In genomic region chr3:17195856-17196604, GRCh38 we compare ENCODE assay signal across 8 cellular contexts.
DNase-seq lines count a peak whose midpoint lies in the region; ATAC-seq and TF ChIP-seq lines count a peak whose summit lies in the region.

No MANE protein-coding gene starts in this region.

- TF ChIP-seq CTCF in neural cell (IDR thresholded peaks at IDR 0.05; ENCODE audit: poor library complexity, severe bottlenecking) (peak; percentile 44), Peyer's patch (IDR thresholded peaks at IDR 0.05) (no peak)

- H2AFZ ChIP-seq in neural cell (ENCODE audit: low read depth, low read length): no peak overlapping the region

- TF ChIP-seq EP300 in neural cell (conservative IDR thresholded peaks at IDR 0.05; ENCODE audit: poor library complexity, severe bottlenecking): no peak

- peak; percentile 91 for ATAC-seq in GM19372 (IDR thresholded peaks at IDR 0.05; ENCODE audit: low read depth, unreplicated experiment)
- peak; percentile 82 for ATAC-seq in HG03159 (IDR thresholded peaks at IDR 0.05; ENCODE audit: unreplicated experiment)

- DNase-seq in amniotic epithelial cell (ENCODE audit: low read depth) (peak; percentile 75), Peyer's patch (no peak), UCSD-AML1 (lab: John Stamatoyannopoulos, UW; ENCODE audit: unreplicated experiment) (no peak), NCI-H345 (lab: John Stamatoyannopoulos, UW) (no peak)

- no peaks in the 10 kb centered on the region for H3K9me2 ChIP-seq in neural cell (ENCODE audit: insufficient read depth, low read length)

- no peaks in the 10 kb centered on the region for H3K27me3 ChIP-seq in BLaER1
- no peaks in the 10 kb centered on the region for H3K27me3 ChIP-seq in neural cell (ENCODE audit: insufficient read depth, low read depth, low read length)
- H3K27me3 ChIP-seq in Peyer's patch: no peaks in the 10 kb centered on the region

- H3F3A ChIP-seq in neural cell (ENCODE audit: insufficient read depth, low read length, poor library complexity, severe bottlenecking): no peaks in the 10 kb centered on the region

- no peaks in the 10 kb centered on the region for H3K79me2 ChIP-seq in neural cell (replicated peaks; ENCODE audit: insufficient read depth, low read length)

- TF ChIP-seq POLR2A in Peyer's patch (IDR thresholded peaks at IDR 0.05): no peak

- H3K36me3 ChIP-seq in BLaER1 (peaks cover 13% of the 10 kb centered on the region; the same call in 1 of the 2 replicates), neural cell (ENCODE audit: insufficient read depth, low read length) (no peaks in the 10 kb centered on the region), Peyer's patch (no peaks in the 10 kb centered on the region)

- H3K9me3 ChIP-seq in BLaER1 (peaks cover 9% of the 10 kb centered on the region), neural cell (ENCODE audit: low read length) (no peaks in the 10 kb centered on the region), Peyer's patch (no peaks in the 10 kb centered on the region)

- H3K27ac ChIP-seq in BLaER1: peak overlapping the region; percentile 77
- H3K27ac ChIP-seq in neural cell (ENCODE audit: low read length): no peak overlapping the region
- no peak overlapping the region for H3K27ac ChIP-seq in Peyer's patch

- H3K4me3 ChIP-seq in BLaER1 (no peak overlapping the region), neural cell (ENCODE audit: low read length) (no peak overlapping the region), Peyer's patch (no peak overlapping the region)

- H3K4me2 ChIP-seq in BLaER1 (peak overlapping the region; percentile 68), neural cell (ENCODE audit: low read length) (no peak overlapping the region)

- H4K20me1 ChIP-seq in BLaER1 (no peaks in the 10 kb centered on the region), neural cell (ENCODE audit: insufficient read depth) (no peaks in the 10 kb centered on the region)

- peak; percentile 38 for TF ChIP-seq RAD21 in neural cell (conservative IDR thresholded peaks at IDR 0.05)

- H3K9ac ChIP-seq in BLaER1: 0 out of 2 replicates have a peak overlapping the region, but pooled peaks have one; percentile 1
- no peak overlapping the region for H3K9ac ChIP-seq in neural cell (ENCODE audit: low read length)

- peaks cover 63% of the 10 kb centered on the region for H3K4me1 ChIP-seq in BLaER1
- peaks cover 0 to 9% (median 0%) of the 10 kb centered on the region in 4 donors for H3K4me1 ChIP-seq in Peyer's patch

TF ChIP-seq in neural cell, 6 proteins besides CTCF, POLR2A, EP300 and RAD21:
- no peak for TF ChIP-seq MXI1 (conservative IDR thresholded peaks at IDR 0.05; ENCODE audit: poor library complexity, severe bottlenecking)
- no peak for TF ChIP-seq EZH2 (IDR thresholded peaks at IDR 0.05; ENCODE audit: borderline replicate concordance, insufficient read depth, low read length, poor library complexity, severe bottlenecking)
- TF ChIP-seq TAF1 (IDR thresholded peaks at IDR 0.05; ENCODE audit: low read depth): no peak
- no peak for TF ChIP-seq SMC3 (conservative IDR thresholded peaks at IDR 0.05; ENCODE audit: poor library complexity)
- TF ChIP-seq POLR2AphosphoS5 (IDR thresholded peaks at IDR 0.05): no peak
- TF ChIP-seq, protein P1, sequence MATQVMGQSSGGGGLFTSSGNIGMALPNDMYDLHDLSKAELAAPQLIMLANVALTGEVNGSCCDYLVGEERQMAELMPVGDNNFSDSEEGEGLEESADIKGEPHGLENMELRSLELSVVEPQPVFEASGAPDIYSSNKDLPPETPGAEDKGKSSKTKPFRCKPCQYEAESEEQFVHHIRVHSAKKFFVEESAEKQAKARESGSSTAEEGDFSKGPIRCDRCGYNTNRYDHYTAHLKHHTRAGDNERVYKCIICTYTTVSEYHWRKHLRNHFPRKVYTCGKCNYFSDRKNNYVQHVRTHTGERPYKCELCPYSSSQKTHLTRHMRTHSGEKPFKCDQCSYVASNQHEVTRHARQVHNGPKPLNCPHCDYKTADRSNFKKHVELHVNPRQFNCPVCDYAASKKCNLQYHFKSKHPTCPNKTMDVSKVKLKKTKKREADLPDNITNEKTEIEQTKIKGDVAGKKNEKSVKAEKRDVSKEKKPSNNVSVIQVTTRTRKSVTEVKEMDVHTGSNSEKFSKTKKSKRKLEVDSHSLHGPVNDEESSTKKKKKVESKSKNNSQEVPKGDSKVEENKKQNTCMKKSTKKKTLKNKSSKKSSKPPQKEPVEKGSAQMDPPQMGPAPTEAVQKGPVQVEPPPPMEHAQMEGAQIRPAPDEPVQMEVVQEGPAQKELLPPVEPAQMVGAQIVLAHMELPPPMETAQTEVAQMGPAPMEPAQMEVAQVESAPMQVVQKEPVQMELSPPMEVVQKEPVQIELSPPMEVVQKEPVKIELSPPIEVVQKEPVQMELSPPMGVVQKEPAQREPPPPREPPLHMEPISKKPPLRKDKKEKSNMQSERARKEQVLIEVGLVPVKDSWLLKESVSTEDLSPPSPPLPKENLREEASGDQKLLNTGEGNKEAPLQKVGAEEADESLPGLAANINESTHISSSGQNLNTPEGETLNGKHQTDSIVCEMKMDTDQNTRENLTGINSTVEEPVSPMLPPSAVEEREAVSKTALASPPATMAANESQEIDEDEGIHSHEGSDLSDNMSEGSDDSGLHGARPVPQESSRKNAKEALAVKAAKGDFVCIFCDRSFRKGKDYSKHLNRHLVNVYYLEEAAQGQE (IDR thresholded peaks at IDR 0.05; ENCODE audit: borderline replicate concordance): no peak
TF ChIP-seq in neural cell: peak in this region for 0.
